ENCODE assay signal across 25 cellular contexts in the genomic region with DNA sequence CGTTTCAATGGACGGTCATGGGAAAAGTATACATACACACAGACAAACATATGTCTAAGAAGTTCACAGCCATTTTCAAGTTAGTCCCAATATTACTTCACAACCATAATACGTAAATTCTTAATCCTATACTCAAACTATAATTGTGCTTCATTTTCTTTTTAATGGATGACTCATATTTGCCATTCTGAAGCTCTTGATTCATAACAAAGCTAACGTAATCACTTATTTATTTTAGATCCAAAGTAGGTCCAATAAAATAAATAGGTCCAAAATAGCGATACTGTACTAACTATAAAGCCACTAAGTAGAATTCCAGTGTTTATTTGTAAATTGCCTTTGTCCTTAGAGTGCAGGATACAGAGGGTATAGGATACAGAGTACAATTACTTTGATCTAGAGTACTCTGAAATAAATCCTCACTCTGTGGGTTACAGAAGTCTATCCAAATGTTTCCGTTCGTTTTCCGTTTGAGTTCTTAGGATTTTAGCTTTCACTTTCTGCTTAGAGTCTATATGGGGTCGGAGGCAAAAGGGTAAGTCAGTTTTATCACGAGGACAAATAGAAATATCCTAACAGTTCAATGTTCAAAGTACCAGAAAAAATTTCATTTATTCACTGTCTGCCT. TPM values are rescaled to one million over a fixed set of nuclear protein-coding genes. Genes with fewer than 3 reads are reported as not detected.
DNase-seq lines count a peak whose midpoint lies in the region; ATAC-seq, FAIRE-seq and TF ChIP-seq lines count a peak whose summit lies in the region.
"Had no signal": no experiment of that assay in that cellular context is flagged by ENCODE, and none has a peak within 500 bp of the region (broad histone marks: within the 10 kb centered on the region; RNA-seq: fewer than 3 reads in every experiment).

No MANE protein-coding gene starts in this region.

- TF ChIP-seq CTCF in A549 (IDR thresholded peaks at IDR 0.05) (no peak), HFFc6 (IDR thresholded peaks at IDR 0.05) (no peak), choroid plexus epithelial cell (conservative IDR thresholded peaks at IDR 0.05; ENCODE audit: low read depth, low read length) (no peak), liver (IDR thresholded peaks at IDR 0.05; ENCODE audit: low read depth, low read length, missing input control) (no peak), Peyer's patch (IDR thresholded peaks at IDR 0.05) (no peak), GM10266 (IDR thresholded peaks at IDR 0.05; ENCODE audit: control insufficient read depth, insufficient read depth, low read depth, missing control alignments) (no peak)

- POLR2A ChIA-PET in A549 (lab: Yijun Ruan, JAX), result no interaction called here

- H3K4me3 ChIP-seq in A549, result no peak overlapping the region
- H3K4me3 ChIP-seq in choroid plexus epithelial cell (ENCODE audit: low read depth, low read length), result no peak overlapping the region
- H3K4me3 ChIP-seq in liver (ENCODE audit: low read depth in 1 of 3, low read length in 3 of 3), result peak overlapping the region; percentile 46 to 51 (median 47)
- peak overlapping the region in 2 of 4 donors; percentile 15 to 33 for H3K4me3 ChIP-seq in Peyer's patch

- H3K27me3 ChIP-seq in liver (ENCODE audit: control insufficient read depth in 4 of 4, insufficient read depth in 4 of 4, low read length in 3 of 4), result no peaks in the 10 kb centered on the region
- H3K27me3 ChIP-seq in Peyer's patch, result no peaks in the 10 kb centered on the region

- H3K36me3 ChIP-seq in liver (ENCODE audit: control insufficient read depth in 4 of 4, insufficient read depth in 3 of 4, low read depth in 1 of 4, low read length in 3 of 4), result no peaks in the 10 kb centered on the region
- no peaks in the 10 kb centered on the region for H3K36me3 ChIP-seq in Peyer's patch

- peaks cover 3% of the 10 kb centered on the region; the same call in 1 of the 2 replicates for H3K27me3 Mint-ChIP-seq in HFFc6 (ENCODE audit: insufficient read depth)
- H3K27me3 Mint-ChIP-seq: activated CD4-positive, alpha-beta memory T cell treated with anti-CD3 and anti-CD28 coated beads for 36 hours; CD4-positive, CD25-positive, alpha-beta regulatory T cell had no signal

- ATAC-seq in A549, result no peak
- ATAC-seq: effector memory CD8-positive, alpha-beta T cell; T-helper 17 cell had no signal

- no peaks in the 10 kb centered on the region for H3K36me3 Mint-ChIP-seq in HFFc6 (ENCODE audit: low read depth)
- H3K36me3 Mint-ChIP-seq: activated CD4-positive, alpha-beta memory T cell treated with anti-CD3 and anti-CD28 coated beads for 36 hours; CD4-positive, CD25-positive, alpha-beta regulatory T cell had no signal

- TF ChIP-seq POLR2A in A549 (IDR thresholded peaks at IDR 0.05; ENCODE audit: low read length) (no peak), Peyer's patch (IDR thresholded peaks at IDR 0.05) (no peak)

- FAIRE-seq in A549 (lab: Jason Lieb, UNC), result no peak

- H3K9me3 Mint-ChIP-seq in HFFc6, result no peaks in the 10 kb centered on the region
- H3K9me3 Mint-ChIP-seq: activated CD4-positive, alpha-beta memory T cell treated with anti-CD3 and anti-CD28 coated beads for 36 hours; effector memory CD8-positive, alpha-beta T cell; neural crest cell had no signal

- TF ChIP-seq RAD21 in A549 (conservative IDR thresholded peaks at IDR 0.05 in 1 of 2, IDR thresholded peaks at IDR 0.05 in 1 of 2), result no peak
- TF ChIP-seq RAD21 in liver (IDR thresholded peaks at IDR 0.05), result peak in 1 of 2 donors; percentile 22

- no peak for TF ChIP-seq EP300 in A549 (IDR thresholded peaks at IDR 0.05)

- H3K4me1 ChIP-seq in A549 (no peaks in the 10 kb centered on the region; the same call in 2 of the 3 replicates), liver (ENCODE audit: control insufficient read depth in 4 of 4, insufficient read depth in 4 of 4, low read length in 3 of 4) (peaks cover 3 to 11% (median 10%) of the 10 kb centered on the region in 4 donors), Peyer's patch (no peaks in the 10 kb centered on the region)

- 49% methylated on average over 10 of the region's 10 CpGs for WGBS in A549 (ENCODE audit: missing lambda C conversion rate)
- WGBS in liver, result 28% methylated on average over 10 of the region's 10 CpGs

- H3K9me3 ChIP-seq in A549, result no peaks in the 10 kb centered on the region
- no peaks in the 10 kb centered on the region for H3K9me3 ChIP-seq in liver (ENCODE audit: control insufficient read depth in 4 of 4, low read length in 3 of 4)
- no peaks in the 10 kb centered on the region for H3K9me3 ChIP-seq in Peyer's patch

- H3K4me1 Mint-ChIP-seq in HFFc6 (ENCODE audit: low read depth), result 0 out of 2 replicates have a peak, but pooled peaks cover 8% of the 10 kb centered on the region
- H3K4me1 Mint-ChIP-seq: neural crest cell had no signal

- H3K4me2 ChIP-seq in A549, result peak overlapping the region; percentile 29; the same call in 2 of the 3 replicates
- H3K4me2 ChIP-seq: KMS-11 had no signal

- peak overlapping the region; percentile 71 for H3K4me3 Mint-ChIP-seq in HFFc6
- H3K4me3 Mint-ChIP-seq: activated CD4-positive, alpha-beta memory T cell treated with anti-CD3 and anti-CD28 coated beads for 36 hours; CD4-positive, CD25-positive, alpha-beta regulatory T cell; effector memory CD8-positive, alpha-beta T cell; neural crest cell; T-helper 17 cell had no signal

- H3K27ac ChIP-seq in A549, result no peak overlapping the region
- peak overlapping the region; percentile 45 to 73 for H3K27ac ChIP-seq in liver (ENCODE audit: low read depth in 1 of 2, low read length in 2 of 2)
- peak overlapping the region in 1 of 4 donors; percentile 14 for H3K27ac ChIP-seq in Peyer's patch
- H3K27ac ChIP-seq: KMS-11 had no signal

- DNase-seq in A549 (ENCODE audit: low read depth in 1 of 2, low spot score in 1 of 2) (no peak), HFFc6 (no peak), choroid plexus epithelial cell (ENCODE audit: low read depth) (peak; percentile 14), Peyer's patch (no peak), Ammon's horn (ENCODE audit: low spot score) (no peak), GM10266 (ENCODE audit: extremely low spot score) (no peak)
- DNase-seq in activated effector memory CD4-positive, alpha-beta T cell treated with Interleukin-2 at 50 U/mL for 16 hours, result no peak
- DNase-seq: ACHN; activated CD4-positive, alpha-beta memory T cell treated with anti-CD3 and anti-CD28 coated beads for 36 hours; activated naive CD4-positive, alpha-beta T cell treated with Interleukin-2 at 50 U/mL for 16 hours; activated T-cell treated with anti-CD3 and anti-CD28 coated beads for 4 hours; aorta; CD4-positive, CD25-positive, alpha-beta regulatory T cell; DMS79; effector memory CD8-positive, alpha-beta T cell; hypothalamus; midbrain; NCI-H1105; NCI-H2081 treated with DMSO at 0.1 percent for 48 hours; NCI-H510A; stimulated activated CD4-positive, alpha-beta T cell treated with anti-CD3 and anti-CD28 coated beads, Interleukin-15, amount 100 ng/mL, for 24 hours; T-helper 17 cell had no signal

- CTCF ChIA-PET in A549 (lab: Yijun Ruan, JAX), result interaction anchor here (0.9 to 2.8 kb wide), 10 partner anchors 10 to 402 kb away, joined by 3 to 23 read pairs (median 4); no protein-coding TSS in a partner anchor

- H3K9ac ChIP-seq in liver (ENCODE audit: low read depth in 1 of 2, low read length in 2 of 2), result peak overlapping the region; percentile 48 to 80
- H3K9ac ChIP-seq: KMS-11 had no signal

- no peak overlapping the region for H3K27ac Mint-ChIP-seq in HFFc6
- H3K27ac Mint-ChIP-seq: activated CD4-positive, alpha-beta memory T cell treated with anti-CD3 and anti-CD28 coated beads for 36 hours; CD4-positive, CD25-positive, alpha-beta regulatory T cell; effector memory CD8-positive, alpha-beta T cell; T-helper 17 cell had no signal

TF ChIP-seq in A549, 52 proteins besides CTCF, POLR2A, EP300 and RAD21:
- TF ChIP-seq FOSL2 (IDR thresholded peaks at IDR 0.05) (no peak), FOSL2 (CRISPR knock-in tag; IDR thresholded peaks at IDR 0.05) (peak; percentile 59), ZNF302 (CRISPR knock-in tag; IDR thresholded peaks at IDR 0.05) (no peak)

TF ChIP-seq in liver, 16 proteins besides CTCF, POLR2A, EP300 and RAD21 (continues in another document):
- TF ChIP-seq YY1 (IDR thresholded peaks at IDR 0.05) (no peak), HNF4A (conservative IDR thresholded peaks at IDR 0.05) (peak; percentile 64 to 80), RXRA (IDR thresholded peaks at IDR 0.05) (peak; percentile 67 to 72), TAF1 (conservative IDR thresholded peaks at IDR 0.05) (no peak), EGR1 (IDR thresholded peaks at IDR 0.05; ENCODE audit: low read depth in 2 of 2) (peak; percentile 34 to 42), HNF4G (IDR thresholded peaks at IDR 0.05) (no peak), JUND (IDR thresholded peaks at IDR 0.05) (peak; percentile 93 to 95), FOXA1 (IDR thresholded peaks at IDR 0.05) (no peak), SP1 (IDR thresholded peaks at IDR 0.05) (peak; percentile 65)
- TF ChIP-seq, protein P1, sequence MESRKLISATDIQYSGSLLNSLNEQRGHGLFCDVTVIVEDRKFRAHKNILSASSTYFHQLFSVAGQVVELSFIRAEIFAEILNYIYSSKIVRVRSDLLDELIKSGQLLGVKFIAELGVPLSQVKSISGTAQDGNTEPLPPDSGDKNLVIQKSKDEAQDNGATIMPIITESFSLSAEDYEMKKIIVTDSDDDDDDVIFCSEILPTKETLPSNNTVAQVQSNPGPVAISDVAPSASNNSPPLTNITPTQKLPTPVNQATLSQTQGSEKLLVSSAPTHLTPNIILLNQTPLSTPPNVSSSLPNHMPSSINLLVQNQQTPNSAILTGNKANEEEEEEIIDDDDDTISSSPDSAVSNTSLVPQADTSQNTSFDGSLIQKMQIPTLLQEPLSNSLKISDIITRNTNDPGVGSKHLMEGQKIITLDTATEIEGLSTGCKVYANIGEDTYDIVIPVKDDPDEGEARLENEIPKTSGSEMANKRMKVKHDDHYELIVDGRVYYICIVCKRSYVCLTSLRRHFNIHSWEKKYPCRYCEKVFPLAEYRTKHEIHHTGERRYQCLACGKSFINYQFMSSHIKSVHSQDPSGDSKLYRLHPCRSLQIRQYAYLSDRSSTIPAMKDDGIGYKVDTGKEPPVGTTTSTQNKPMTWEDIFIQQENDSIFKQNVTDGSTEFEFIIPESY (IDR thresholded peaks at IDR 0.05), result no peak
- TF ChIP-seq, protein P2, sequence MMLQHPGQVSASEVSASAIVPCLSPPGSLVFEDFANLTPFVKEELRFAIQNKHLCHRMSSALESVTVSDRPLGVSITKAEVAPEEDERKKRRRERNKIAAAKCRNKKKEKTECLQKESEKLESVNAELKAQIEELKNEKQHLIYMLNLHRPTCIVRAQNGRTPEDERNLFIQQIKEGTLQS (IDR thresholded peaks at IDR 0.05), result peak; percentile 66

RNA-seq across cellular contexts. Expression of gene C1orf115, which starts 8.8 kb away (rescaled TPM):
- polyA plus RNA-seq in A549 (2011; rRNA removed) (6.4 and 6.9 TPM in 2 replicates), A549 (2017; fragmentation: RNase III; extraction: RNeasy Plus Mini Kit Qiagen cat#74134 plus additional on column Dnase treatment) (6.8 to 8.9 TPM (median 7.5 TPM) in 3 replicates), liver (10 to 100 TPM; 37.3 to 43.7 TPM)
- polyA plus RNA-seq in A549 (2012; cell fraction: cytosol; rRNA removed), result 3.7 and 4.8 TPM in 2 replicates
- polyA plus RNA-seq in A549 (2012; cell fraction: nucleus; rRNA removed), result 1.9 and 2.6 TPM in 2 replicates
- polyA minus RNA-seq in A549 (2011; rRNA and poly(A)+ RNA removed), result 3.7 and 4.7 TPM in 2 replicates
- under 1 TPM; 0.08 to 0.50 (median 0.19) TPM for total RNA-seq in HFFc6 (2021; fragmentation: NEBNext Ultra II Directional; extraction: Animal tissue kit (Norgen Biotek cat#: 25700))
- total RNA-seq in liver (10 to 100 TPM; 29.6 to 56.6 TPM), Peyer's patch (100 to 1,000 TPM in 3 of 4 donors, 10 to 100 TPM in 1; 61.1 to 228 (median 177) TPM)

Comparison
In these comparisons a context has a peak if more than half of its experiments do, and no peak if none do; other contexts are left out.
1. H3K27ac ChIP-seq: peak in liver (2 of 2); none in A549 (0 of 2).
2. H3K4me3 ChIP-seq: peak in liver (3 of 3); none in A549 (single experiment) and choroid plexus epithelial cell (single experiment).
3. RNA of gene C1orf115, which starts 8.8 kb away (total RNA-seq): 61.1 to 228 TPM in Peyer's patch and 29.6 to 56.6 TPM in liver; 0.08 to 0.50 TPM in HFFc6; every median in the first group is over 10 times any median in the second.